In genomic region chr9:135544981-135545635, GRCh38 we compare ENCODE assay signal across 1 cellular context.
TF ChIP-seq lines count a peak whose summit lies in the region.

No MANE protein-coding gene starts in this region.

TF ChIP-seq in K562, 482 proteins besides CTCF, POLR2A, EP300 and RAD21:
- TF ChIP-seq ZNF696 (CRISPR knock-in tag; conservative IDR thresholded peaks at IDR 0.05) (no peak), E2F1 (CRISPR knock-in tag; IDR thresholded peaks at IDR 0.05) (no peak), MYNN (IDR thresholded peaks at IDR 0.05) (no peak), MYNN (CRISPR knock-in tag; IDR thresholded peaks at IDR 0.05) (no peak), RBFOX2 (IDR thresholded peaks at IDR 0.05; ENCODE audit: low read depth, low read length) (no peak)
